ENCODE assay signal across 9 cellular contexts in genomic region chr6:16698988-16699868, GRCh38.
DNase-seq lines count a peak whose midpoint lies in the region; ATAC-seq and TF ChIP-seq lines count a peak whose summit lies in the region.
"Had no signal": no experiment of that assay in that cellular context is flagged by ENCODE, and none has a peak within 500 bp of the region (broad histone marks: within the 10 kb centered on the region; RNA-seq: fewer than 3 reads in every experiment).

No MANE protein-coding gene starts in this region.

- TF ChIP-seq CTCF in CD4-positive, alpha-beta T cell (IDR thresholded peaks at IDR 0.05), result no peak
- TF ChIP-seq CTCF in brain microvascular endothelial cell (IDR thresholded peaks at IDR 0.05; ENCODE audit: low read depth, low read length, missing control alignments) (no peak), RWPE1 (conservative IDR thresholded peaks at IDR 0.05; ENCODE audit: low read depth) (no peak)

- POLR2A ChIA-PET in CD4-positive, alpha-beta T cell (lab: Charles Lee), result interaction anchor here (0.8 to 3.3 kb wide), 12 partner anchors 8 to 97 kb away, joined by 3 to 20 read pairs (median 4); partner anchors contain the start of gene ATXN1
- POLR2A ChIA-PET in naive thymus-derived CD4-positive, alpha-beta T cell (lab: Charles Lee), result interaction anchor here (0.6 kb wide), 1 partner anchor 14 kb away, joined by 3 read pairs; no protein-coding TSS in a partner anchor
- POLR2A ChIA-PET in RWPE1 (lab: Yijun Ruan, JAX; ENCODE audit: low non-redundant PET), result no interaction called here

- CTCF ChIA-PET in CD4-positive, alpha-beta T cell (lab: Charles Lee), result interaction anchor here (0.6 to 2.5 kb wide), 8 partner anchors 11 to 383 kb away, joined by 3 to 10 read pairs (median 4); partner anchors contain the start of gene ATXN1
- CTCF ChIA-PET in naive thymus-derived CD4-positive, alpha-beta T cell (lab: Charles Lee), result no interaction called here
- CTCF ChIA-PET in RWPE1 (lab: Yijun Ruan, JAX), result interaction anchor here (1.5 kb wide), 1 partner anchor 189 kb away, joined by 3 read pairs; no protein-coding TSS in a partner anchor

- no peak for DNase-seq in CD4-positive, alpha-beta T cell
- DNase-seq in KBM-7, result peak; percentile 20
- no peak for DNase-seq in brain microvascular endothelial cell
- no peak for DNase-seq in naive thymus-derived CD4-positive, alpha-beta T cell
- no peak for DNase-seq in posterior cingulate gyrus
- DNase-seq in RWPE1 (ENCODE audit: low spot score), result no peak
- DNase-seq: NCI-H1694 treated with DMSO at 0.1 percent for 48 hours had no signal

- no peaks in the 10 kb centered on the region for H3K27me3 ChIP-seq in CD4-positive, alpha-beta T cell (ENCODE audit: control insufficient read depth, insufficient read depth, low read length)
- no peaks in the 10 kb centered on the region for H3K27me3 ChIP-seq in brain microvascular endothelial cell (replicated peaks)
- H3K27me3 ChIP-seq in naive thymus-derived CD4-positive, alpha-beta T cell (ENCODE audit: control insufficient read depth in 2 of 2, insufficient read depth in 2 of 2, low read length in 2 of 2), result no peaks in the 10 kb centered on the region

- intact Hi-C loops in CD4-positive, alpha-beta T cell (cut with DNase I, micrococcal nuclease), result loop anchor here (5.0 kb wide), 2 partner anchors 42 to 47 kb away; no protein-coding TSS in a partner anchor
- intact Hi-C loops in naive thymus-derived CD4-positive, alpha-beta T cell (cut with micrococcal nuclease), result loop anchor here in 1 of 2 donors (2.0 to 5.0 kb wide), 2 partner anchors 14 to 33 kb away; no protein-coding TSS in a partner anchor
- intact Hi-C loops in posterior cingulate gyrus (cut with DNase I), result no loop called here

- no peaks in the 10 kb centered on the region for H3K9me3 ChIP-seq in CD4-positive, alpha-beta T cell (ENCODE audit: control insufficient read depth, low read length)
- H3K9me3 ChIP-seq in naive thymus-derived CD4-positive, alpha-beta T cell (ENCODE audit: control insufficient read depth in 2 of 3, low read length in 3 of 3), result no peaks in the 10 kb centered on the region

- no peak overlapping the region for H3K4me3 ChIP-seq in brain microvascular endothelial cell (ENCODE audit: low read depth, low read length)
- peak overlapping the region; percentile 44 for H3K4me3 ChIP-seq in naive thymus-derived CD4-positive, alpha-beta T cell (ENCODE audit: low read length)

- H3K4me1 Mint-ChIP-seq in CD4-positive, alpha-beta T cell (ENCODE audit: low read depth), result peaks cover 68% of the 10 kb centered on the region
- peaks cover 30 to 68% (median 35%) of the 10 kb centered on the region in 7 donors for H3K4me1 Mint-ChIP-seq in naive thymus-derived CD4-positive, alpha-beta T cell

- no peak overlapping the region for H3K27ac ChIP-seq in CD4-positive, alpha-beta T cell (ENCODE audit: low read depth, low read length)
- peak overlapping the region; percentile 44 for H3K27ac ChIP-seq in brain microvascular endothelial cell
- no peak overlapping the region for H3K27ac ChIP-seq in naive thymus-derived CD4-positive, alpha-beta T cell (ENCODE audit: low read depth, low read length)
- H3K27ac ChIP-seq in RWPE1, result no peak overlapping the region

- peak overlapping the region; percentile 85 for H3K4me3 Mint-ChIP-seq in CD4-positive, alpha-beta T cell
- H3K4me3 Mint-ChIP-seq in naive thymus-derived CD4-positive, alpha-beta T cell, result peak overlapping the region in 5 of 10 donors; percentile 9 to 87 (median 78)

- in situ Hi-C loops in KBM-7 (cut with MboI; ENCODE audit: low pct_unique_long_range_greater_than_20kb, low sequenced_read_pairs) (no loop called here), brain microvascular endothelial cell (cut with HindIII; ENCODE audit: low pct_ligation_motif_present, low sequenced_read_pairs) (no loop called here)

- H3K27me3 Mint-ChIP-seq in CD4-positive, alpha-beta T cell, result no peaks in the 10 kb centered on the region
- H3K27me3 Mint-ChIP-seq in naive thymus-derived CD4-positive, alpha-beta T cell, result no peaks in the 10 kb centered on the region

- H3K4me1 ChIP-seq in naive thymus-derived CD4-positive, alpha-beta T cell (ENCODE audit: control insufficient read depth in 2 of 2, insufficient read depth in 2 of 2, low read length in 2 of 2), result peaks cover 0 to 57% of the 10 kb centered on the region in 2 donors

- H3K36me3 ChIP-seq in brain microvascular endothelial cell (replicated peaks), result no peaks in the 10 kb centered on the region
- H3K36me3 ChIP-seq in naive thymus-derived CD4-positive, alpha-beta T cell (ENCODE audit: control insufficient read depth in 2 of 3, insufficient read depth in 3 of 3, low read length in 3 of 3), result no peaks in the 10 kb centered on the region

- peak; percentile 57 for ATAC-seq in CD4-positive, alpha-beta T cell (ENCODE audit: poor library complexity)
- peak; percentile 62 for ATAC-seq in naive thymus-derived CD4-positive, alpha-beta T cell
- ATAC-seq in HG02852 (IDR thresholded peaks at IDR 0.05; ENCODE audit: unreplicated experiment) (no peak), GM21447 (IDR thresholded peaks at IDR 0.05; ENCODE audit: unreplicated experiment) (no peak)

- peak overlapping the region; percentile 68 for H3K27ac Mint-ChIP-seq in CD4-positive, alpha-beta T cell
- H3K27ac Mint-ChIP-seq in naive thymus-derived CD4-positive, alpha-beta T cell, result peak overlapping the region in 3 of 9 donors; percentile 64 to 89 (median 65)

- no peaks in the 10 kb centered on the region for H3K36me3 Mint-ChIP-seq in CD4-positive, alpha-beta T cell (ENCODE audit: low read depth)
- H3K36me3 Mint-ChIP-seq in naive thymus-derived CD4-positive, alpha-beta T cell, result peaks cover 0 to 24% (median 2%) of the 10 kb centered on the region in 5 donors

- no peaks in the 10 kb centered on the region for H3K9me3 Mint-ChIP-seq in CD4-positive, alpha-beta T cell
- no peaks in the 10 kb centered on the region for H3K9me3 Mint-ChIP-seq in naive thymus-derived CD4-positive, alpha-beta T cell

Comparison
In these comparisons a context has a peak if more than half of its experiments do, and no peak if none do; other contexts are left out.
1. ATAC-seq: peak in CD4-positive, alpha-beta T cell (single experiment) and naive thymus-derived CD4-positive, alpha-beta T cell (single experiment); none in HG02852 (single experiment) and GM21447 (single experiment).